In genomic region chr1:6103854-6104530, GRCh38 we compare ENCODE assay signal across 1 cellular context.
TF ChIP-seq lines count a peak whose summit lies in the region.

No MANE protein-coding gene starts in this region.

TF ChIP-seq in HepG2, 621 proteins besides CTCF, POLR2A, EP300 and RAD21:
- TF ChIP-seq TBX3 (IDR thresholded peaks at IDR 0.05; ENCODE audit: borderline replicate concordance) (no peak), SIN3B (IDR thresholded peaks at IDR 0.05; ENCODE audit: low read length) (no peak), ZNF777 (CRISPR knock-in tag; IDR thresholded peaks at IDR 0.05) (no peak), ZFP36L1 (CRISPR knock-in tag; IDR thresholded peaks at IDR 0.05) (no peak), EED (CRISPR knock-in tag; IDR thresholded peaks at IDR 0.05) (no peak)
TF ChIP-seq in HepG2: peak in this region for 0.
